Comparison of ENCODE assay signal across 17 cellular contexts in genomic region chr4:186946140-186946539, GRCh38.
DNase-seq lines count a peak whose midpoint lies in the region; ATAC-seq, FAIRE-seq and TF ChIP-seq lines count a peak whose summit lies in the region.
"Had no signal": no experiment of that assay in that cellular context is flagged by ENCODE, and none has a peak within 500 bp of the region (broad histone marks: within the 10 kb centered on the region; RNA-seq: fewer than 3 reads in every experiment).

No MANE protein-coding gene starts in this region.

- no peak for ATAC-seq in HepG2
- peak; percentile 52 to 68 (median 60) for ATAC-seq in pancreas
- ATAC-seq in GM21360 (IDR thresholded peaks at IDR 0.05; ENCODE audit: unreplicated experiment), result no peak
- no peak for ATAC-seq in T-cell (replicated peaks in 1 of 4)

- no peak overlapping the region for H2AFZ ChIP-seq in HepG2 (ENCODE audit: low read length)

- POLR2A ChIA-PET in HepG2 (lab: Yijun Ruan, JAX), result interaction anchor here (1.3 kb wide), 1 partner anchor 220 kb away, joined by 3 read pairs; no protein-coding TSS in a partner anchor
- POLR2A ChIA-PET in T-cell (lab: Charles Lee), result no interaction called here

- H3K4me3 Mint-ChIP-seq in T-cell, result no peak overlapping the region
- H3K4me3 Mint-ChIP-seq: CD4-positive, alpha-beta memory T cell had no signal

- H3K9me3 Mint-ChIP-seq in T-cell, result peaks cover 0 to 28% (median 5%) of the 10 kb centered on the region in 3 donors

- peaks cover 55% of the 10 kb centered on the region for H3K4me1 ChIP-seq in HepG2 (ENCODE audit: insufficient read depth, low read length)
- H3K4me1 ChIP-seq in pancreas, result peaks cover 22 to 53% (median 46%) of the 10 kb centered on the region in 3 donors

- WGBS in HepG2 (ENCODE audit: low lambda C conversion rate), result 37% methylated on average over 6 of the region's 6 CpGs
- 36 to 43% methylated on average over 6 of the region's 6 CpGs for WGBS in pancreas, 2 donors

- TF ChIP-seq EP300 in HepG2 (IDR thresholded peaks at IDR 0.05; ENCODE audit: low read depth in 2 of 2, low read length in 2 of 2) (no peak), HepG2 (CRISPR knock-in tag; IDR thresholded peaks at IDR 0.05; ENCODE audit: borderline replicate concordance) (no peak)

- no peaks in the 10 kb centered on the region for H3K36me3 Mint-ChIP-seq in T-cell
- H3K36me3 Mint-ChIP-seq: CD4-positive, alpha-beta memory T cell had no signal

- H3K36me3 ChIP-seq in HepG2 (replicated peaks in 1 of 2; ENCODE audit: control insufficient read depth in 1 of 2, insufficient read depth in 2 of 2, low read length in 2 of 2) (no peaks in the 10 kb centered on the region), pancreas (no peaks in the 10 kb centered on the region)
- H3K36me3 ChIP-seq: BLaER1 treated with 17β-estradiol and CSF1 and Interleukin-3, amounts not matched to agents 10 nM and 100 nM had no signal

- BruUV-seq in HepG2 (replicated peaks; lab: Mats Ljungman, UMichigan), result no TSS peak

- no peaks in the 10 kb centered on the region for H3K27me3 Mint-ChIP-seq in T-cell
- H3K27me3 Mint-ChIP-seq: CD4-positive, alpha-beta memory T cell had no signal

- TF ChIP-seq RAD21 in HepG2 (CRISPR knock-in tag; IDR thresholded peaks at IDR 0.05), result no peak

- peak overlapping the region; percentile 67 for H3K27ac ChIP-seq in VCaP
- H3K27ac ChIP-seq in HepG2 (ENCODE audit: extremely low read length, insufficient read depth, low read length), result no peak overlapping the region
- peak overlapping the region in 3 of 4 donors; percentile 60 to 68 (median 61) for H3K27ac ChIP-seq in pancreas
- H3K27ac ChIP-seq: BLaER1 treated with 17β-estradiol and CSF1 and Interleukin-3, amounts not matched to agents 10 nM and 100 nM; KMS-11 had no signal

- H3K9me3 ChIP-seq in HepG2 (ENCODE audit: low read length), result no peaks in the 10 kb centered on the region
- no peaks in the 10 kb centered on the region for H3K9me3 ChIP-seq in pancreas
- H3K9me3 ChIP-seq: BLaER1 treated with 17β-estradiol and CSF1 and Interleukin-3, amounts not matched to agents 10 nM and 100 nM had no signal

- TF ChIP-seq CTCF in VCaP (conservative IDR thresholded peaks at IDR 0.05) (no peak), HepG2 (CRISPR knock-in tag; IDR thresholded peaks at IDR 0.05) (no peak), pancreas (IDR thresholded peaks at IDR 0.05) (no peak)

- in situ Hi-C loops in HepG2 (cut with HindIII; ENCODE audit: extremely low pct_ligation_motif_present, low pct_unique_long_range_greater_than_20kb), result loop anchor here (25.0 kb wide), 1 partner anchor 209 kb away; no protein-coding TSS in a partner anchor

- DNase-seq in HT-29 (ENCODE audit: low spot score) (peak; percentile 38), HepG2 (ENCODE audit: low spot score) (no peak), pancreas (peak; percentile 62 to 77 (median 71)), T-cell (no peak), DMS79 treated with DMSO at 0.1 percent for 48 hours (lab: John Stamatoyannopoulos, UW) (no peak)
- no peak for DNase-seq in activated CD4-positive, alpha-beta T cell treated with anti-CD3 and anti-CD28 coated beads for 4 hours
- DNase-seq: CD4-positive, alpha-beta memory T cell; GDM1; NCI-H1105 treated with DMSO at 0.1 percent for 48 hours; NCI-H2029 treated with DMSO at 0.1 percent for 48 hours; OCI-M1; Right ventricle myocardium superior had no signal

- H3K4me1 Mint-ChIP-seq in T-cell, result no peaks in the 10 kb centered on the region
- H3K4me1 Mint-ChIP-seq: CD4-positive, alpha-beta memory T cell had no signal

- no peak overlapping the region for H3K4me2 ChIP-seq in HepG2 (ENCODE audit: low read depth, low read length)
- H3K4me2 ChIP-seq: KMS-11 had no signal

- CTCF ChIA-PET in HepG2 (lab: Yijun Ruan, JAX; ENCODE audit: low intra/inter-chr PET ratio, low total read pairs) (interaction anchor here (1.3 to 3.0 kb wide), 2 partner anchors 221 to 277 kb away, joined by 5 to 22 read pairs; no protein-coding TSS in a partner anchor), T-cell (lab: Charles Lee) (no interaction called here)

- no peaks in the 10 kb centered on the region for H4K20me1 ChIP-seq in HepG2 (ENCODE audit: insufficient read depth, low read length)
- H4K20me1 ChIP-seq: BLaER1 treated with 17β-estradiol and CSF1 and Interleukin-3, amounts not matched to agents 10 nM and 100 nM had no signal

- FAIRE-seq in HepG2 (lab: Jason Lieb, UNC) (no peak), pancreas (lab: Jason Lieb, UNC) (no peak)
- FAIRE-seq: GM18507 had no signal

- no peaks in the 10 kb centered on the region for H3K79me2 ChIP-seq in HepG2 (ENCODE audit: insufficient read depth, low read length)

- no peak overlapping the region for H3K9ac ChIP-seq in HepG2 (ENCODE audit: insufficient read depth, low read depth, low read length)
- H3K9ac ChIP-seq: BLaER1 treated with 17β-estradiol and CSF1 and Interleukin-3, amounts not matched to agents 10 nM and 100 nM; KMS-11 had no signal

- H3K27me3 ChIP-seq in HepG2 (ENCODE audit: control insufficient read depth in 1 of 2, insufficient read depth in 2 of 2, low read length in 2 of 2) (peaks cover 0 to 6% of the 10 kb centered on the region in 2 experiments; a peak in 1 of 5 replicates), pancreas (no peaks in the 10 kb centered on the region)
- H3K27me3 ChIP-seq: BLaER1 treated with 17β-estradiol and CSF1 and Interleukin-3, amounts not matched to agents 10 nM and 100 nM had no signal

- H3K4me3 ChIP-seq in HepG2 (replicated peaks in 1 of 3; ENCODE audit: insufficient read depth in 1 of 3, low read depth in 2 of 3, low read length in 3 of 3), result no peak overlapping the region
- H3K4me3 ChIP-seq in pancreas, result no peak overlapping the region
- H3K4me3 ChIP-seq: BLaER1 treated with 17β-estradiol and CSF1 and Interleukin-3, amounts not matched to agents 10 nM and 100 nM had no signal

- TF ChIP-seq POLR2A in HepG2 (IDR thresholded peaks at IDR 0.05; ENCODE audit: insufficient read depth in 1 of 2, low read depth in 2 of 2, low read length in 2 of 2), result no peak

- H3K27ac Mint-ChIP-seq in T-cell, result no peak overlapping the region
- H3K27ac Mint-ChIP-seq: CD4-positive, alpha-beta memory T cell had no signal

- intact Hi-C loops in HepG2 (cut with micrococcal nuclease; ENCODE audit: unreplicated experiment), result loop anchor here (1.0 kb wide), 2 partner anchors 9 to 220 kb away; no protein-coding TSS in a partner anchor
- intact Hi-C loops in pancreas (cut with DNase I), result no loop called here

TF ChIP-seq in HepG2, 621 proteins besides CTCF, POLR2A, EP300 and RAD21:
- TF ChIP-seq ZNF337 (CRISPR knock-in tag; IDR thresholded peaks at IDR 0.05; ENCODE audit: borderline replicate concordance, low read depth) (0 out of 2 replicates have a peak, but pooled peaks have one; percentile 35), ZBTB33 (CRISPR knock-in tag; IDR thresholded peaks at IDR 0.05) (peak; percentile 77; the same call in 1 of the 2 replicates), ARNT (IDR thresholded peaks at IDR 0.05) (no peak), ZNF446 (CRISPR knock-in tag; IDR thresholded peaks at IDR 0.05) (no peak)

Comparison
In these comparisons a context has a peak if more than half of its experiments do, and no peak if none do; other contexts are left out.
1. DNase-seq: peak in HT-29 (single experiment) and pancreas (6 of 6); none in HepG2 (single experiment), T-cell (0 of 34), DMS79 treated with DMSO at 0.1 percent for 48 hours (single experiment) and activated CD4-positive, alpha-beta T cell treated with anti-CD3 and anti-CD28 coated beads for 4 hours (0 of 2).
2. ATAC-seq: peak in pancreas (4 of 4); none in HepG2 (single experiment), GM21360 (single experiment) and T-cell (0 of 4).